ENCODE assay signal across 8 cellular contexts in the genomic region with DNA sequence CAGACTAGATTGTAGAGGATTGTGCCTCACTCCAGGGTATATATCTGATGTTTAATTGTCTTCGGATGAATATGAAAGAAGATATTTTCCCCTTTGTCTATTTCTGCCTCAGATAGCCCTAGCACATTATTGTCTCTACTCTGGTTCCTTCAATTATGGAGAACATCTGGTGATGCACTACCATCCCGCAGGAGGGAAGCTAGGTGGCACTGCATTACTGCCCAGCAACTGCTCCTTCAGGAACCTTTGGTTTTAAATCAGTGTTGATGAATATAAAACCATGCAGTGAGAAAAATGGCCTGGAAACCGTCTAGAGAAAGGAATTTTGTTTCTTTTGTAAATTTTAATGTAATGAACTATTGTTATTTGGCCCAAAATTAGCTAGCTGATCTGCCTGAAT.
DNase-seq lines count a peak whose midpoint lies in the region; ATAC-seq, FAIRE-seq and TF ChIP-seq lines count a peak whose summit lies in the region.

No MANE protein-coding gene starts in this region.

- no peak overlapping the region for H3K4me3 Mint-ChIP-seq in WTC11

- H3K27ac Mint-ChIP-seq in WTC11 = no peak overlapping the region

- no peak overlapping the region for H3K4me3 ChIP-seq in AG10803 (ENCODE audit: low read length)

- CTCF ChIA-PET in WTC11 (lab: Charles Lee) = interaction anchor here (0.7 to 2.1 kb wide), 4 partner anchors 13 to 262 kb away, joined by 3 to 11 read pairs (median 6); no protein-coding TSS in a partner anchor

- peaks cover 16% of the 10 kb centered on the region for H3K36me3 Mint-ChIP-seq in WTC11

- no peak for TF ChIP-seq POLR2A in H54 (IDR thresholded peaks at IDR 0.05; ENCODE audit: low read depth, low read length)

- peak; percentile 73 for ATAC-seq in WTC11
- no peak for ATAC-seq in HG03460 (IDR thresholded peaks at IDR 0.05; ENCODE audit: unreplicated experiment)
- no peak for ATAC-seq in activated CD4-positive, CD25-positive, alpha-beta regulatory T cell treated with anti-CD3 and anti-CD28 coated beads, Interleukin-2, amount 50 U/mL, for 24 hours
- ATAC-seq in GM18858 (IDR thresholded peaks at IDR 0.05; ENCODE audit: unreplicated experiment) = no peak

- H3K9me3 Mint-ChIP-seq in WTC11 = peaks cover 35% of the 10 kb centered on the region

- FAIRE-seq in H54 (lab: Jason Lieb, UNC) = peak; percentile 95
- FAIRE-seq in islet of Langerhans (lab: Jason Lieb, UNC) = peak; percentile 91
- FAIRE-seq in HTR-8/SVneo (lab: Jason Lieb, UNC) = no peak

- POLR2A ChIA-PET in WTC11 (lab: Charles Lee) = interaction anchor here (0.5 kb wide), 1 partner anchor 231 kb away, joined by 3 read pairs; no protein-coding TSS in a partner anchor

- no peaks in the 10 kb centered on the region for H3K4me1 Mint-ChIP-seq in WTC11

- TF ChIP-seq CTCF in AG10803 (conservative IDR thresholded peaks at IDR 0.05; ENCODE audit: low read length) (peak; percentile 89), WTC11 (IDR thresholded peaks at IDR 0.05) (no peak)

- peak; percentile 75 for DNase-seq in AG10803 (ENCODE audit: low read depth)
- DNase-seq in H54 (ENCODE audit: insufficient read length, low spot score) = no peak
- peak; percentile 22 for DNase-seq in WTC11 (ENCODE audit: low spot score)
- no peak for DNase-seq in HTR-8/SVneo (ENCODE audit: insufficient read length, low spot score)

- H3K27me3 Mint-ChIP-seq in WTC11 (ENCODE audit: low read depth) = peaks cover under 1% of the 10 kb centered on the region

TF ChIP-seq in WTC11, 78 proteins besides CTCF, POLR2A, EP300 and RAD21:
- TF ChIP-seq ZNF423 (CRISPR knock-in tag; IDR thresholded peaks at IDR 0.05) (no peak), ELF4 (CRISPR knock-in tag; IDR thresholded peaks at IDR 0.05; ENCODE audit: low read depth) (no peak), ATF1 (CRISPR knock-in tag; IDR thresholded peaks at IDR 0.05) (no peak), TEAD1 (CRISPR knock-in tag; IDR thresholded peaks at IDR 0.05) (no peak), FOXJ3 (CRISPR knock-in tag; IDR thresholded peaks at IDR 0.05; ENCODE audit: borderline replicate concordance) (no peak)
- TF ChIP-seq, protein P1, sequence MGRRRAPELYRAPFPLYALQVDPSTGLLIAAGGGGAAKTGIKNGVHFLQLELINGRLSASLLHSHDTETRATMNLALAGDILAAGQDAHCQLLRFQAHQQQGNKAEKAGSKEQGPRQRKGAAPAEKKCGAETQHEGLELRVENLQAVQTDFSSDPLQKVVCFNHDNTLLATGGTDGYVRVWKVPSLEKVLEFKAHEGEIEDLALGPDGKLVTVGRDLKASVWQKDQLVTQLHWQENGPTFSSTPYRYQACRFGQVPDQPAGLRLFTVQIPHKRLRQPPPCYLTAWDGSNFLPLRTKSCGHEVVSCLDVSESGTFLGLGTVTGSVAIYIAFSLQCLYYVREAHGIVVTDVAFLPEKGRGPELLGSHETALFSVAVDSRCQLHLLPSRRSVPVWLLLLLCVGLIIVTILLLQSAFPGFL (CRISPR knock-in tag; IDR thresholded peaks at IDR 0.05; ENCODE audit: borderline replicate concordance) = no peak
- TF ChIP-seq, protein P2, sequence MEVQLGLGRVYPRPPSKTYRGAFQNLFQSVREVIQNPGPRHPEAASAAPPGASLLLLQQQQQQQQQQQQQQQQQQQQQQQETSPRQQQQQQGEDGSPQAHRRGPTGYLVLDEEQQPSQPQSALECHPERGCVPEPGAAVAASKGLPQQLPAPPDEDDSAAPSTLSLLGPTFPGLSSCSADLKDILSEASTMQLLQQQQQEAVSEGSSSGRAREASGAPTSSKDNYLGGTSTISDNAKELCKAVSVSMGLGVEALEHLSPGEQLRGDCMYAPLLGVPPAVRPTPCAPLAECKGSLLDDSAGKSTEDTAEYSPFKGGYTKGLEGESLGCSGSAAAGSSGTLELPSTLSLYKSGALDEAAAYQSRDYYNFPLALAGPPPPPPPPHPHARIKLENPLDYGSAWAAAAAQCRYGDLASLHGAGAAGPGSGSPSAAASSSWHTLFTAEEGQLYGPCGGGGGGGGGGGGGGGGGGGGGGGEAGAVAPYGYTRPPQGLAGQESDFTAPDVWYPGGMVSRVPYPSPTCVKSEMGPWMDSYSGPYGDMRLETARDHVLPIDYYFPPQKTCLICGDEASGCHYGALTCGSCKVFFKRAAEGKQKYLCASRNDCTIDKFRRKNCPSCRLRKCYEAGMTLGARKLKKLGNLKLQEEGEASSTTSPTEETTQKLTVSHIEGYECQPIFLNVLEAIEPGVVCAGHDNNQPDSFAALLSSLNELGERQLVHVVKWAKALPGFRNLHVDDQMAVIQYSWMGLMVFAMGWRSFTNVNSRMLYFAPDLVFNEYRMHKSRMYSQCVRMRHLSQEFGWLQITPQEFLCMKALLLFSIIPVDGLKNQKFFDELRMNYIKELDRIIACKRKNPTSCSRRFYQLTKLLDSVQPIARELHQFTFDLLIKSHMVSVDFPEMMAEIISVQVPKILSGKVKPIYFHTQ (CRISPR knock-in tag; IDR thresholded peaks at IDR 0.05) = no peak
- TF ChIP-seq, protein P3, sequence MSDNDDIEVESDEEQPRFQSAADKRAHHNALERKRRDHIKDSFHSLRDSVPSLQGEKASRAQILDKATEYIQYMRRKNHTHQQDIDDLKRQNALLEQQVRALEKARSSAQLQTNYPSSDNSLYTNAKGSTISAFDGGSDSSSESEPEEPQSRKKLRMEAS (CRISPR knock-in tag; IDR thresholded peaks at IDR 0.05) = no peak
- TF ChIP-seq, protein P4, sequence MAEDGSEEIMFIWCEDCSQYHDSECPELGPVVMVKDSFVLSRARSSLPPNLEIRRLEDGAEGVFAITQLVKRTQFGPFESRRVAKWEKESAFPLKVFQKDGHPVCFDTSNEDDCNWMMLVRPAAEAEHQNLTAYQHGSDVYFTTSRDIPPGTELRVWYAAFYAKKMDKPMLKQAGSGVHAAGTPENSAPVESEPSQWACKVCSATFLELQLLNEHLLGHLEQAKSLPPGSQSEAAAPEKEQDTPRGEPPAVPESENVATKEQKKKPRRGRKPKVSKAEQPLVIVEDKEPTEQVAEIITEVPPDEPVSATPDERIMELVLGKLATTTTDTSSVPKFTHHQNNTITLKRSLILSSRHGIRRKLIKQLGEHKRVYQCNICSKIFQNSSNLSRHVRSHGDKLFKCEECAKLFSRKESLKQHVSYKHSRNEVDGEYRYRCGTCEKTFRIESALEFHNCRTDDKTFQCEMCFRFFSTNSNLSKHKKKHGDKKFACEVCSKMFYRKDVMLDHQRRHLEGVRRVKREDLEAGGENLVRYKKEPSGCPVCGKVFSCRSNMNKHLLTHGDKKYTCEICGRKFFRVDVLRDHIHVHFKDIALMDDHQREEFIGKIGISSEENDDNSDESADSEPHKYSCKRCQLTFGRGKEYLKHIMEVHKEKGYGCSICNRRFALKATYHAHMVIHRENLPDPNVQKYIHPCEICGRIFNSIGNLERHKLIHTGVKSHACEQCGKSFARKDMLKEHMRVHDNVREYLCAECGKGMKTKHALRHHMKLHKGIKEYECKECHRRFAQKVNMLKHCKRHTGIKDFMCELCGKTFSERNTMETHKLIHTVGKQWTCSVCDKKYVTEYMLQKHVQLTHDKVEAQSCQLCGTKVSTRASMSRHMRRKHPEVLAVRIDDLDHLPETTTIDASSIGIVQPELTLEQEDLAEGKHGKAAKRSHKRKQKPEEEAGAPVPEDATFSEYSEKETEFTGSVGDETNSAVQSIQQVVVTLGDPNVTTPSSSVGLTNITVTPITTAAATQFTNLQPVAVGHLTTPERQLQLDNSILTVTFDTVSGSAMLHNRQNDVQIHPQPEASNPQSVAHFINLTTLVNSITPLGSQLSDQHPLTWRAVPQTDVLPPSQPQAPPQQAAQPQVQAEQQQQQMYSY (CRISPR knock-in tag; IDR thresholded peaks at IDR 0.05) = no peak
TF ChIP-seq in WTC11: peak in this region for 0.

Comparison
In these comparisons a context has a peak if more than half of its experiments do, and no peak if none do; other contexts are left out.
1. DNase-seq: peak in AG10803 (single experiment) and WTC11 (single experiment); none in H54 (single experiment) and HTR-8/SVneo (single experiment).